In genomic region chr1:241499910-241500309, GRCh38 we compare ENCODE assay signal across 8 cellular contexts. TPM values are rescaled to one million over a fixed set of nuclear protein-coding genes. Genes with fewer than 3 reads are reported as not detected.
DNase-seq lines count a peak whose midpoint lies in the region; ATAC-seq, FAIRE-seq and TF ChIP-seq lines count a peak whose summit lies in the region.

No MANE protein-coding gene starts in this region.

- no peak overlapping the region for H3K23ac ChIP-seq in H1 (ENCODE audit: insufficient read length)

- H2BK120ac ChIP-seq in H1 (replicated peaks; ENCODE audit: low read depth, low read length): no peak overlapping the region

- H3K4me3 ChIP-seq in H1 (ENCODE audit: extremely low read depth in 1 of 4, insufficient read depth in 2 of 4, low read depth in 3 of 4, low read length in 4 of 4): no peak overlapping the region
- H3K4me3 ChIP-seq in small intestine (ENCODE audit: low read depth in 1 of 2, low read length in 2 of 2): no peak overlapping the region

- H2AFZ ChIP-seq in H1 (ENCODE audit: low read length): no peak overlapping the region

- no peak overlapping the region for H2BK12ac ChIP-seq in H1 (ENCODE audit: low read depth, low read length)

- ATAC-seq in HG03432 (IDR thresholded peaks at IDR 0.05; ENCODE audit: unreplicated experiment) (no peak), GM18517 (IDR thresholded peaks at IDR 0.05; ENCODE audit: unreplicated experiment) (no peak)

- H4K8ac ChIP-seq in H1 (ENCODE audit: extremely low read depth, insufficient read depth, low read length): no peak overlapping the region

- H2BK15ac ChIP-seq in H1 (ENCODE audit: low read length): no peak overlapping the region

- H3K4me1 ChIP-seq in H1 (replicated peaks in 1 of 4; ENCODE audit: control insufficient read depth in 3 of 4, insufficient read depth in 4 of 4, low read length in 3 of 4) (no peaks in the 10 kb centered on the region), small intestine (ENCODE audit: control insufficient read depth in 2 of 2, insufficient read depth in 1 of 2, low read depth in 1 of 2, low read length in 1 of 2) (no peaks in the 10 kb centered on the region)

- no peak overlapping the region for H2BK20ac ChIP-seq in H1 (ENCODE audit: low read length)

- no peak for TF ChIP-seq POLR2A in H1 (IDR thresholded peaks at IDR 0.05; ENCODE audit: control extremely low read depth in 1 of 2, low read depth in 2 of 2, low read length in 2 of 2)
- no peak for TF ChIP-seq POLR2A in GM12891 (IDR thresholded peaks at IDR 0.05; ENCODE audit: low read depth, low read length)

- no peaks in the 10 kb centered on the region for H3K79me2 ChIP-seq in H1 (ENCODE audit: control insufficient read depth in 1 of 2, insufficient read depth in 2 of 2, low read length in 2 of 2)

- POLR2A ChIA-PET in H1 (lab: Charles Lee; ENCODE audit: partially characterized antibody): no interaction called here

- no peak for TF ChIP-seq EP300 in H1 (IDR thresholded peaks at IDR 0.05; ENCODE audit: borderline replicate concordance in 1 of 2, low read depth in 2 of 2, low read length in 2 of 2)

- H3K27me3 ChIP-seq in H1 (replicated peaks in 1 of 4; ENCODE audit: control insufficient read depth in 3 of 4, extremely low read depth in 1 of 4, insufficient read depth in 3 of 4, low read length in 3 of 4): no peaks in the 10 kb centered on the region
- H3K27me3 ChIP-seq in small intestine (ENCODE audit: control insufficient read depth in 2 of 2, insufficient read depth in 2 of 2, low read length in 2 of 2): no peaks in the 10 kb centered on the region

- H4K91ac ChIP-seq in H1 (replicated peaks; ENCODE audit: insufficient read length, low read length): no peak overlapping the region

- H3K79me1 ChIP-seq in H1 (ENCODE audit: low read depth, low read length): no peaks in the 10 kb centered on the region

- H3K36me3 ChIP-seq in H1 (ENCODE audit: control insufficient read depth in 2 of 4, insufficient read depth in 4 of 4, low read length in 3 of 4) (peaks cover 5 to 57% (median 27%) of the 10 kb centered on the region in 4 experiments), small intestine (ENCODE audit: control insufficient read depth in 2 of 2, insufficient read depth in 2 of 2, low read length in 2 of 2) (peaks cover 12 to 16% of the 10 kb centered on the region in 2 donors)

- CTCF ChIA-PET in H1 (lab: Charles Lee; ENCODE audit: partially characterized antibody): interaction anchor here (0.8 to 1.7 kb wide), 7 partner anchors 10 to 616 kb away, joined by 3 to 7 read pairs (median 3); no protein-coding TSS in a partner anchor

- H3K9ac ChIP-seq in H1 (replicated peaks in 1 of 4; ENCODE audit: extremely low read depth in 1 of 4, low read depth in 3 of 4, low read length in 3 of 4): no peak overlapping the region

- H4K20me1 ChIP-seq in H1 (replicated peaks in 1 of 2; ENCODE audit: control insufficient read depth in 1 of 2, insufficient read depth in 2 of 2, low read length in 2 of 2): no peaks in the 10 kb centered on the region

- H3K14ac ChIP-seq in H1 (ENCODE audit: insufficient read length): no peak overlapping the region

- H3K9me3 ChIP-seq in H1 (ENCODE audit: insufficient read depth in 2 of 2, low read depth in 1 of 2, low read length in 1 of 2): no peaks in the 10 kb centered on the region
- no peaks in the 10 kb centered on the region for H3K9me3 ChIP-seq in small intestine (ENCODE audit: control insufficient read depth, low read depth)

- H2BK5ac ChIP-seq in H1 (ENCODE audit: low read depth, low read length): no peak overlapping the region

- H3K4me2 ChIP-seq in H1 (ENCODE audit: insufficient read depth in 1 of 2, low read depth in 2 of 2, low read length in 2 of 2): no peak overlapping the region

- 93% methylated on average over 2 of the region's 2 CpGs; no CpG with 5 or more reads in 1 of the 2 experiments for WGBS in H1 (ENCODE audit: extremely low coverage in 1 of 2, insufficient coverage in 1 of 2, insufficient read length in 1 of 2, insufficient replicate concordance in 2 of 2, low coverage in 1 of 2, low lambda C conversion rate in 2 of 2, missing lambda C conversion rate in 1 of 2), 2 experiments
- 65 to 88% (median 68%) methylated on average over 2 of the region's 2 CpGs for WGBS in small intestine, 3 donors

- no peak overlapping the region for H4K5ac ChIP-seq in H1 (ENCODE audit: insufficient read length, low read depth, low read length)

- no peak overlapping the region for H3K4ac ChIP-seq in H1 (replicated peaks; ENCODE audit: insufficient read length, low read depth, low read length)

- FAIRE-seq in H1 (lab: Jason Lieb, UNC): no peak
- FAIRE-seq in small intestine (lab: Jason Lieb, UNC): no peak
- FAIRE-seq in GM12891 (lab: Jason Lieb, UNC): no peak

- H3K27ac ChIP-seq in H1 (ENCODE audit: low read depth, low read length) (no peak overlapping the region), small intestine (ENCODE audit: low read depth in 1 of 2, low read length in 1 of 2) (no peak overlapping the region)

- peak; percentile 17 for DNase-seq in NCI-H510A treated with DMSO at 0.1 percent for 48 hours (lab: John Stamatoyannopoulos, UW)
- DNase-seq in NCI-H510A (lab: John Stamatoyannopoulos, UW): no peak
- DNase-seq in NCI-H460 (ENCODE audit: extremely low read depth, low read depth): peak; percentile 55
- DNase-seq in H1 (ENCODE audit: low read depth in 1 of 2, low spot score in 2 of 2): no peak
- peak; percentile 15 for DNase-seq in small intestine
- no peak for DNase-seq in GM12891 (ENCODE audit: insufficient read length, low spot score)

- no peak overlapping the region for H3K56ac ChIP-seq in H1 (replicated peaks; ENCODE audit: insufficient read length, low read depth, low read length)

- no peak overlapping the region for H3K18ac ChIP-seq in H1 (ENCODE audit: extremely low read depth, low read length)

- H2AK5ac ChIP-seq in H1 (ENCODE audit: low read depth, low read length): no peak overlapping the region

- TF ChIP-seq CTCF in H1 (IDR thresholded peaks at IDR 0.05; ENCODE audit: control extremely low read depth in 1 of 3, insufficient read depth in 1 of 3, low read depth in 1 of 3, low read length in 3 of 3): peak in 2 of 3 experiments; percentile 32 to 58; a peak in 2 of 4 replicates

- H3K23me2 ChIP-seq in H1 (ENCODE audit: low read depth, low read length): no peaks in the 10 kb centered on the region

- peak; percentile 73 to 80 for TF ChIP-seq RAD21 in H1 (IDR thresholded peaks at IDR 0.05 in 1 of 2, conservative IDR thresholded peaks at IDR 0.05 in 1 of 2; ENCODE audit: low read depth in 2 of 2, low read length in 2 of 2)

TF ChIP-seq in H1, 55 proteins besides CTCF, POLR2A, EP300 and RAD21 (continues in another document):
- TF ChIP-seq, protein P1, sequence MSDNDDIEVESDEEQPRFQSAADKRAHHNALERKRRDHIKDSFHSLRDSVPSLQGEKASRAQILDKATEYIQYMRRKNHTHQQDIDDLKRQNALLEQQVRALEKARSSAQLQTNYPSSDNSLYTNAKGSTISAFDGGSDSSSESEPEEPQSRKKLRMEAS (IDR thresholded peaks at IDR 0.05): no peak
- no peak for TF ChIP-seq POU5F1 (IDR thresholded peaks at IDR 0.05; ENCODE audit: low read depth, low read length)
- no peak for TF ChIP-seq SP2 (IDR thresholded peaks at IDR 0.05; ENCODE audit: low read length)
- no peak for TF ChIP-seq PHF8 (conservative IDR thresholded peaks at IDR 0.05; ENCODE audit: low read depth, low read length)

TF ChIP-seq in GM12891, 5 proteins besides CTCF, POLR2A, EP300 and RAD21:
- TF ChIP-seq POU2F2 (IDR thresholded peaks at IDR 0.05; ENCODE audit: low read depth, low read length) (no peak), POLR2AphosphoS5 (IDR thresholded peaks at IDR 0.05; ENCODE audit: low read depth, low read length) (no peak), SPI1 (IDR thresholded peaks at IDR 0.05; ENCODE audit: low read depth, low read length) (no peak), PAX5 (IDR thresholded peaks at IDR 0.05; ENCODE audit: insufficient read depth, low read length, severe bottlenecking) (no peak), TAF1 (IDR thresholded peaks at IDR 0.05; ENCODE audit: low read depth, low read length) (no peak)

RNA-seq across cellular contexts. Expression of gene FH, which starts 19.6 kb away (rescaled TPM):
- 164 and 172 TPM in 2 replicates for total RNA-seq in NCI-H460 (2014; rRNA removed; shearing (Covaris generic))
- 175 and 225 TPM in 2 replicates for polyA plus RNA-seq in NCI-H460 (2014; cell fraction: nucleus; rRNA removed)
- total RNA-seq in H1 (2021; fragmentation: NEBNext Ultra II Directional; extraction: Animal tissue kit (Norgen Biotek cat#: 25700)): 80.5 and 81.9 TPM in 2 replicates
- 28.1 and 45.0 TPM in 2 replicates for polyA plus RNA-seq in H1 (2011; rRNA removed)
- 50.3 TPM for polyA plus RNA-seq in H1 (2011; cell fraction: cytosol; rRNA removed)
- polyA plus RNA-seq in H1 (2011; cell fraction: nucleus; rRNA removed): 29.3 TPM
- 77.7 to 99.0 TPM (median 80.9 TPM) in 4 replicates for polyA plus RNA-seq in H1 (2012, experiment 1 of 2)
- 23.2 TPM for polyA plus RNA-seq in H1 (2012, experiment 2 of 2)
- polyA plus RNA-seq in H1 (2013, experiment 1 of 2): 55.0 TPM
- 53.9 TPM for polyA plus RNA-seq in H1 (2013, experiment 2 of 2)
- polyA minus RNA-seq in H1 (2011; rRNA and poly(A)+ RNA removed): 42.8 and 61.8 TPM in 2 replicates
- 29.6 TPM for polyA minus RNA-seq in H1 (2011; cell fraction: cytosol; rRNA and poly(A)+ RNA removed)
- 33.5 TPM for polyA minus RNA-seq in H1 (2011; cell fraction: nucleus; rRNA and poly(A)+ RNA removed)
- polyA plus RNA-seq in small intestine: 100 to 1,000 TPM in 1 of 3 donors, 10 to 100 TPM in 2; 72.4 to 108 (median 84.6) TPM
- 88.6 TPM for polyA plus RNA-seq in GM12891 (2012; ENCODE audit: low read depth, missing spikeins)

RNA-seq across cellular contexts. Expression of gene KMO, which starts 32.3 kb away (rescaled TPM):
- total RNA-seq in NCI-H460 (2014; rRNA removed; shearing (Covaris generic)): 0.17 and 0.35 TPM in 2 replicates
- 1.3 and 1.4 TPM in 2 replicates for polyA plus RNA-seq in NCI-H460 (2014; cell fraction: nucleus; rRNA removed)
- total RNA-seq in H1 (2021; fragmentation: NEBNext Ultra II Directional; extraction: Animal tissue kit (Norgen Biotek cat#: 25700)): not detected in 2 replicates
- polyA plus RNA-seq in H1 (2011; rRNA removed): not detected in 2 replicates
- polyA plus RNA-seq in H1 (2011; cell fraction: cytosol; rRNA removed): not detected
- not detected for polyA plus RNA-seq in H1 (2011; cell fraction: nucleus; rRNA removed)
- polyA plus RNA-seq in H1 (2012, experiment 1 of 2): 0.04 TPM in 1 of 4 replicates, not detected in the others
- polyA plus RNA-seq in H1 (2012, experiment 2 of 2): not detected
- polyA plus RNA-seq in H1 (2013, experiment 1 of 2): not detected
- polyA plus RNA-seq in H1 (2013, experiment 2 of 2): not detected
- polyA minus RNA-seq in H1 (2011; rRNA and poly(A)+ RNA removed): not detected in 2 replicates
- polyA minus RNA-seq in H1 (2011; cell fraction: cytosol; rRNA and poly(A)+ RNA removed): not detected
- not detected for polyA minus RNA-seq in H1 (2011; cell fraction: nucleus; rRNA and poly(A)+ RNA removed)
- 1 to 10 TPM in 1 of 3 donors, under 1 TPM in 2; 0.45 to 3.2 (median 0.76) TPM for polyA plus RNA-seq in small intestine
- polyA plus RNA-seq in GM12891 (2012; ENCODE audit: low read depth, missing spikeins): 7.0 TPM

Comparison
In these comparisons a context has a peak if more than half of its experiments do, and no peak if none do; other contexts are left out.
1. DNase-seq: peak in NCI-H510A treated with DMSO at 0.1 percent for 48 hours (single experiment), NCI-H460 (single experiment) and small intestine (single experiment); none in NCI-H510A (single experiment), H1 (0 of 2) and GM12891 (single experiment).